In genomic region chr6:170292111-170292777, GRCh38 we compare ENCODE assay signal across 8 cellular contexts. TPM values are rescaled to one million over a fixed set of nuclear protein-coding genes. Genes with fewer than 3 reads are reported as not detected.
DNase-seq lines count a peak whose midpoint lies in the region; ATAC-seq lines count a peak whose summit lies in the region.

No MANE protein-coding gene starts in this region.

- peak overlapping the region; percentile 69 for H3K4me3 Mint-ChIP-seq in activated CD8-positive, alpha-beta T cell treated with anti-CD3 and anti-CD28 coated beads, Interleukin-2, amount 10 ng/mL, durations not matched to agents 7 days and 5 days

- no peaks in the 10 kb centered on the region for H3K9me3 Mint-ChIP-seq in activated CD8-positive, alpha-beta T cell treated with anti-CD3 and anti-CD28 coated beads, Interleukin-2, amount 10 ng/mL, durations not matched to agents 7 days and 5 days (ENCODE audit: insufficient read depth)

- ATAC-seq in activated CD8-positive, alpha-beta T cell treated with anti-CD3 and anti-CD28 coated beads, Interleukin-2, amount 10 ng/mL, durations not matched to agents 7 days and 5 days, result no peak
- ATAC-seq in GM18520 (IDR thresholded peaks at IDR 0.05; ENCODE audit: unreplicated experiment), result no peak

- no peak overlapping the region for H3K27ac ChIP-seq in subcutaneous abdominal adipose tissue (ENCODE audit: low read depth, low read length)

- H3K27ac Mint-ChIP-seq in activated CD8-positive, alpha-beta T cell treated with anti-CD3 and anti-CD28 coated beads, Interleukin-2, amount 10 ng/mL, durations not matched to agents 7 days and 5 days, result peak overlapping the region; percentile 64

- H3K27me3 ChIP-seq in subcutaneous abdominal adipose tissue (ENCODE audit: control insufficient read depth in 5 of 5, insufficient read depth in 4 of 5, low read length in 5 of 5), result peaks cover 12 to 62% (median 52%) of the 10 kb centered on the region in 5 donors

- CTCF ChIA-PET in activated CD8-positive, alpha-beta T cell treated with anti-CD3 and anti-CD28 coated beads, Interleukin-2, amount 10 ng/mL, durations not matched to agents 7 days and 5 days (lab: Charles Lee), result interaction anchor here (0.7 to 3.3 kb wide), 10 partner anchors 13 to 503 kb away, joined by 3 to 15 read pairs (median 4); no protein-coding TSS in a partner anchor

- DNase-seq in NCI-H82 (lab: John Stamatoyannopoulos, UW) (peak; percentile 16), NCI-H82 treated with DMSO at 0.1 percent for 48 hours (lab: John Stamatoyannopoulos, UW; ENCODE audit: unreplicated experiment) (no peak), NCI-H187 treated with DMSO at 0.1 percent for 48 hours (lab: John Stamatoyannopoulos, UW) (no peak), activated gamma-delta T cell (lab: John Stamatoyannopoulos, UW) (no peak)
- DNase-seq in activated CD8-positive, alpha-beta T cell treated with anti-CD3 and anti-CD28 coated beads, Interleukin-2, amount 10 ng/mL, durations not matched to agents 7 days and 5 days, result no peak

- peaks cover 5 to 88% (median 71%) of the 10 kb centered on the region in 5 donors for H3K4me1 ChIP-seq in subcutaneous abdominal adipose tissue (ENCODE audit: control insufficient read depth in 5 of 5, insufficient read depth in 5 of 5, low read length in 5 of 5)

- peaks cover 14% of the 10 kb centered on the region for H3K36me3 Mint-ChIP-seq in activated CD8-positive, alpha-beta T cell treated with anti-CD3 and anti-CD28 coated beads, Interleukin-2, amount 10 ng/mL, durations not matched to agents 7 days and 5 days (ENCODE audit: low read depth)

- POLR2A ChIA-PET in activated CD8-positive, alpha-beta T cell treated with anti-CD3 and anti-CD28 coated beads, Interleukin-2, amount 10 ng/mL, durations not matched to agents 7 days and 5 days (lab: Charles Lee), result interaction anchor here (1.0 to 1.6 kb wide), 4 partner anchors 14 to 145 kb away, joined by 3 to 8 read pairs (median 4); partner anchors contain the start of gene FAM120B

- no peaks in the 10 kb centered on the region for H3K9me3 ChIP-seq in iPS-18c (ENCODE audit: control insufficient read depth, insufficient read depth, low read length)
- H3K9me3 ChIP-seq in subcutaneous abdominal adipose tissue (ENCODE audit: control insufficient read depth in 5 of 5, low read length in 5 of 5), result no peaks in the 10 kb centered on the region

- peak overlapping the region; percentile 60 for H3K4me3 ChIP-seq in iPS-18c (ENCODE audit: insufficient read depth, low read depth, low read length)
- H3K4me3 ChIP-seq in subcutaneous abdominal adipose tissue (ENCODE audit: low read depth in 1 of 5, low read length in 5 of 5), result peak overlapping the region; percentile 4 to 80 (median 45)

- H3K36me3 ChIP-seq in subcutaneous abdominal adipose tissue (ENCODE audit: control insufficient read depth in 5 of 5, insufficient read depth in 5 of 5, low read length in 5 of 5), result peaks cover 0 to 11% (median 6%) of the 10 kb centered on the region in 5 donors

- H3K9ac ChIP-seq in subcutaneous abdominal adipose tissue (ENCODE audit: low read length in 5 of 5), result peak overlapping the region in 2 of 5 donors; percentile 8 to 19

- H3K4me1 Mint-ChIP-seq in activated CD8-positive, alpha-beta T cell treated with anti-CD3 and anti-CD28 coated beads, Interleukin-2, amount 10 ng/mL, durations not matched to agents 7 days and 5 days (ENCODE audit: low read depth), result peaks cover 55% of the 10 kb centered on the region

- H3K27me3 Mint-ChIP-seq in activated CD8-positive, alpha-beta T cell treated with anti-CD3 and anti-CD28 coated beads, Interleukin-2, amount 10 ng/mL, durations not matched to agents 7 days and 5 days (ENCODE audit: low read depth), result peaks cover 49% of the 10 kb centered on the region

RNA-seq across cellular contexts. Expression of gene DLL1, which starts 1.4 kb away (rescaled TPM):
- total RNA-seq in activated CD8-positive, alpha-beta T cell treated with anti-CD3 and anti-CD28 coated beads, Interleukin-2, amount 10 ng/mL, durations not matched to agents 7 days and 5 days, result 10 to 100 TPM; 10.7 to 12.3 TPM

RNA-seq across cellular contexts. Expression of gene FAM120B, which starts 14.3 kb away (rescaled TPM):
- total RNA-seq in activated CD8-positive, alpha-beta T cell treated with anti-CD3 and anti-CD28 coated beads, Interleukin-2, amount 10 ng/mL, durations not matched to agents 7 days and 5 days, result 10 to 100 TPM; 25.5 to 26.0 TPM
